ENCODE assay signal across 9 cellular contexts in the genomic region with DNA sequence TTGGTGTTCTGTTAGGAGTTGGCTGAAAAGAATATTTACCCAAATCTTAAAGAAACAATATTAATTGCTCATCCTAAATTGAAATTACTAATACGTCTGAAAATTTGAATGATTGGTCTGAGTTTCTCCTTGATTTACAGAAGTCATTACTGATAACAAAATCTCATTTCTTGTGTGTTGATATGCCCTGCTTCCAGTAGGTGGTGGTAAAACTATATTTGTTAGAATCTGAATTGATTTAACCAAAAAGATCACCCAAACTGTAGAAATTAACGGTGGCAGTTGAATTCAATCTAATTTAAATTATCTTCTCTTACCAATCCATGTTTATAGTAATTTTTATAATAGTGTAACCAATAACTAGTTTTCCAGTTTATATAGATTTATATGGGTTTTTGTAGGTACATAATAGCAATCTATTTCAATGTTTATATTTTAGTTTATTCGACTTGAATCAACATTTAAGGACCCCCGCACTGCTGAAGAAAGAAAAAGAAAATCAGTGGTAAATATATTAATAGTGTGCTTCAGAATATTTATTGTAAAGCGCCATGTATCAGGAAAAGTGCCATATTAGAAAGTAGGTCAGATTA. TPM values are rescaled to one million over a fixed set of nuclear protein-coding genes. Genes with fewer than 3 reads are reported as not detected.
DNase-seq lines count a peak whose midpoint lies in the region; ATAC-seq and TF ChIP-seq lines count a peak whose summit lies in the region.
"Had no signal": no experiment of that assay in that cellular context is flagged by ENCODE, and none has a peak within 500 bp of the region (broad histone marks: within the 10 kb centered on the region; RNA-seq: fewer than 3 reads in every experiment).

No MANE protein-coding gene starts in this region.

- H3K27ac Mint-ChIP-seq in stimulated activated memory B cell treated with anti-CD40 and anti-IgM and Interleukin-4, amounts not matched to agents 10 μg/mL and 1 μg/mL and 100 μg/mL, for 72 hours = no peak overlapping the region
- H3K27ac Mint-ChIP-seq: activated naive CD4-positive, alpha-beta T cell treated with anti-CD3 and anti-CD28 coated beads, Interleukin-2, amount 50 U/mL, for 24 hours had no signal

- H3K4me1 ChIP-seq in left ventricle myocardium inferior (no peaks in the 10 kb centered on the region), PC-9 (replicated peaks; ENCODE audit: insufficient read depth) (no peaks in the 10 kb centered on the region), fibroblast of lung (ENCODE audit: control insufficient read depth, extremely low read depth, insufficient read depth, low read length) (no peaks in the 10 kb centered on the region), smooth muscle cell (ENCODE audit: low read depth) (no peaks in the 10 kb centered on the region)

- H3K36me3 ChIP-seq in left ventricle myocardium inferior (peaks cover 90% of the 10 kb centered on the region), PC-9 (ENCODE audit: low read depth) (peaks cover 44% of the 10 kb centered on the region), fibroblast of lung (ENCODE audit: control insufficient read depth, insufficient read depth, low read length) (peaks cover 1% of the 10 kb centered on the region), smooth muscle cell (ENCODE audit: low read depth) (peaks cover 34% of the 10 kb centered on the region)

- H3K9me2 ChIP-seq in PC-9 (ENCODE audit: insufficient read depth) = no peaks in the 10 kb centered on the region

- ATAC-seq in Right ventricle myocardium inferior (no peak), GM21367 (IDR thresholded peaks at IDR 0.05; ENCODE audit: unreplicated experiment) (no peak)
- ATAC-seq in stimulated activated memory B cell treated with anti-CD40 and anti-IgM and Interleukin-4, amounts not matched to agents 10 μg/mL and 1 μg/mL and 100 μg/mL, for 72 hours = no peak

- H3K27ac ChIP-seq in left ventricle myocardium inferior (replicated peaks) = no peak overlapping the region
- H3K27ac ChIP-seq in PC-9 = no peak overlapping the region
- no peak overlapping the region for H3K27ac ChIP-seq in fibroblast of lung (ENCODE audit: insufficient read depth, low read length)
- H3K27ac ChIP-seq in smooth muscle cell (ENCODE audit: low read depth) = no peak overlapping the region

- TF ChIP-seq CTCF in left ventricle myocardium inferior (IDR thresholded peaks at IDR 0.05; ENCODE audit: borderline replicate concordance) = peak; percentile 50
- peak; percentile 79 for TF ChIP-seq CTCF in PC-9 (conservative IDR thresholded peaks at IDR 0.05)
- peak; percentile 9 to 48 for TF ChIP-seq CTCF in fibroblast of lung (conservative IDR thresholded peaks at IDR 0.05 in 1 of 2, IDR thresholded peaks at IDR 0.05 in 1 of 2; ENCODE audit: low read depth in 1 of 2, low read length in 2 of 2)
- peak; percentile 52 for TF ChIP-seq CTCF in smooth muscle cell (IDR thresholded peaks at IDR 0.05; ENCODE audit: borderline replicate concordance, insufficient read depth, poor library complexity, severe bottlenecking)

- H3K36me3 Mint-ChIP-seq in stimulated activated memory B cell treated with anti-CD40 and anti-IgM and Interleukin-4, amounts not matched to agents 10 μg/mL and 1 μg/mL and 100 μg/mL, for 72 hours = peaks cover 36% of the 10 kb centered on the region

- no peaks in the 10 kb centered on the region for H3K9me3 Mint-ChIP-seq in stimulated activated memory B cell treated with anti-CD40 and anti-IgM and Interleukin-4, amounts not matched to agents 10 μg/mL and 1 μg/mL and 100 μg/mL, for 72 hours
- H3K9me3 Mint-ChIP-seq: activated naive CD4-positive, alpha-beta T cell treated with anti-CD3 and anti-CD28 coated beads, Interleukin-2, amount 50 U/mL, for 24 hours had no signal

- no peak overlapping the region for H3K4me2 ChIP-seq in PC-9
- no peak overlapping the region for H3K4me2 ChIP-seq in fibroblast of lung (ENCODE audit: extremely low read depth, insufficient read depth, low read length)
- H3K4me2 ChIP-seq in smooth muscle cell = no peak overlapping the region

- POLR2A ChIA-PET in PC-9 (lab: Charles Lee; ENCODE audit: unreplicated experiment) = interaction anchor here (0.7 kb wide), 1 partner anchor 86 kb away, joined by 3 read pairs; no protein-coding TSS in a partner anchor

- DNase-seq in left ventricle myocardium inferior (no peak), Right ventricle myocardium inferior (ENCODE audit: missing footprints) (no peak), PC-9 (no peak), fibroblast of lung (ENCODE audit: low read depth in 2 of 2) (peak in 1 of 2 donors; percentile 46), smooth muscle cell (lab: John Stamatoyannopoulos, UW; ENCODE audit: unreplicated experiment) (no peak), UCSD-AML1 (lab: John Stamatoyannopoulos, UW; ENCODE audit: unreplicated experiment) (no peak)

- WGBS in smooth muscle cell (ENCODE audit: low lambda C conversion rate) = 95% methylated on average over 5 of the region's 5 CpGs

- H3F3A ChIP-seq in PC-9 (ENCODE audit: insufficient read depth, low read depth) = peaks cover 12% of the 10 kb centered on the region; the same call in 1 of the 2 replicates
- H3F3A ChIP-seq in smooth muscle cell (ENCODE audit: low read depth) = no peaks in the 10 kb centered on the region

- no peak overlapping the region for H3K4me3 Mint-ChIP-seq in stimulated activated memory B cell treated with anti-CD40 and anti-IgM and Interleukin-4, amounts not matched to agents 10 μg/mL and 1 μg/mL and 100 μg/mL, for 72 hours
- H3K4me3 Mint-ChIP-seq: activated naive CD4-positive, alpha-beta T cell treated with anti-CD3 and anti-CD28 coated beads, Interleukin-2, amount 50 U/mL, for 24 hours had no signal

- H3K79me2 ChIP-seq in PC-9 (ENCODE audit: low read depth) (no peaks in the 10 kb centered on the region), fibroblast of lung (ENCODE audit: control insufficient read depth, insufficient read depth, low read length) (no peaks in the 10 kb centered on the region), smooth muscle cell (ENCODE audit: low read depth) (no peaks in the 10 kb centered on the region)

- no peaks in the 10 kb centered on the region for H3K27me3 Mint-ChIP-seq in stimulated activated memory B cell treated with anti-CD40 and anti-IgM and Interleukin-4, amounts not matched to agents 10 μg/mL and 1 μg/mL and 100 μg/mL, for 72 hours
- H3K27me3 Mint-ChIP-seq: activated naive CD4-positive, alpha-beta T cell treated with anti-CD3 and anti-CD28 coated beads, Interleukin-2, amount 50 U/mL, for 24 hours had no signal

- no peak overlapping the region for H3K9ac ChIP-seq in fibroblast of lung (ENCODE audit: insufficient read depth, low read length)
- no peak overlapping the region for H3K9ac ChIP-seq in smooth muscle cell (ENCODE audit: low read depth)

- H3K27me3 ChIP-seq in left ventricle myocardium inferior (ENCODE audit: low read depth) (no peaks in the 10 kb centered on the region), PC-9 (ENCODE audit: insufficient read depth, low read depth) (no peaks in the 10 kb centered on the region), fibroblast of lung (ENCODE audit: control insufficient read depth, insufficient read depth, low read length) (no peaks in the 10 kb centered on the region), smooth muscle cell (ENCODE audit: low read depth) (no peaks in the 10 kb centered on the region)

- H3K9me3 ChIP-seq in left ventricle myocardium inferior (replicated peaks) = no peaks in the 10 kb centered on the region
- H3K9me3 ChIP-seq in PC-9 (ENCODE audit: insufficient read depth, low read depth) = no peaks in the 10 kb centered on the region
- no peaks in the 10 kb centered on the region for H3K9me3 ChIP-seq in fibroblast of lung (ENCODE audit: control insufficient read depth, insufficient read depth, low read depth, low read length)
- no peaks in the 10 kb centered on the region for H3K9me3 ChIP-seq in smooth muscle cell (replicated peaks; ENCODE audit: low read depth)

- intact Hi-C loops in left ventricle myocardium inferior (cut with micrococcal nuclease) = loop anchor here (10.0 kb wide), 2 partner anchors 100 to 200 kb away; no protein-coding TSS in a partner anchor
- intact Hi-C loops in Right ventricle myocardium inferior (cut with DNase I) = loop anchor here (5.0 kb wide), 1 partner anchor 203 kb away; no protein-coding TSS in a partner anchor
- intact Hi-C loops in PC-9 (cut with micrococcal nuclease; ENCODE audit: unreplicated experiment) = loop anchor here (1.0 kb wide), 1 partner anchor 205 kb away; no protein-coding TSS in a partner anchor

- no TSS peak for BruUV-seq in PC-9 (replicated peaks; lab: Mats Ljungman, UMichigan)

- CTCF ChIA-PET in PC-9 (lab: Charles Lee) = no interaction called here

- no peak overlapping the region for H3K4me3 ChIP-seq in left ventricle myocardium inferior
- H3K4me3 ChIP-seq in PC-9 = no peak overlapping the region
- no peak overlapping the region for H3K4me3 ChIP-seq in fibroblast of lung (replicated peaks in 1 of 4; ENCODE audit: control extremely low read depth in 1 of 4, insufficient read depth in 1 of 4, low read depth in 3 of 4, low read length in 4 of 4)
- H3K4me3 ChIP-seq in smooth muscle cell = no peak overlapping the region

- H4K20me1 ChIP-seq in PC-9 (ENCODE audit: insufficient read depth) (no peaks in the 10 kb centered on the region), fibroblast of lung (ENCODE audit: control insufficient read depth, extremely low read depth, insufficient read depth, low read length) (no peaks in the 10 kb centered on the region), smooth muscle cell (ENCODE audit: low read depth) (no peaks in the 10 kb centered on the region)

- H2AFZ ChIP-seq in PC-9 (no peak overlapping the region), fibroblast of lung (ENCODE audit: low read length) (no peak overlapping the region), smooth muscle cell (ENCODE audit: low read depth) (no peak overlapping the region)

- peaks cover 24% of the 10 kb centered on the region for H3K4me1 Mint-ChIP-seq in stimulated activated memory B cell treated with anti-CD40 and anti-IgM and Interleukin-4, amounts not matched to agents 10 μg/mL and 1 μg/mL and 100 μg/mL, for 72 hours

RNA-seq across cellular contexts. Expression of a gene that starts 38.3 kb away (rescaled TPM):
- total RNA-seq in left ventricle myocardium inferior (6.9 TPM), Right ventricle myocardium inferior (8.0 TPM), PC-9 (2021) (13.5 and 13.7 TPM in 2 replicates), fibroblast of lung (11.2 and 14.1 TPM in 2 replicates), smooth muscle cell (19.6 and 23.3 TPM in 2 replicates)
- polyA plus RNA-seq in fibroblast of lung (9.1 and 11.9 TPM in 2 replicates), smooth muscle cell (6.6 and 7.4 TPM in 2 replicates)
- polyA plus RNA-seq in fibroblast of lung (2012) = 4.3 and 6.1 TPM in 2 replicates
- polyA minus RNA-seq in fibroblast of lung (ENCODE audit: low replicate concordance) = 2.1 and 3.5 TPM in 2 replicates

Comparison
In these comparisons a context has a peak if more than half of its experiments do, and no peak if none do; other contexts are left out.
1. CTCF ChIP-seq: peak in every context shown above with its lines; median percentile 79 in PC-9; 52 in smooth muscle cell; 50 in left ventricle myocardium inferior; 28 in fibroblast of lung.